ENCODE assay signal across 24 cellular contexts in genomic region chr12:77640356-77640755, GRCh38.
DNase-seq lines count a peak whose midpoint lies in the region; ATAC-seq, FAIRE-seq and TF ChIP-seq lines count a peak whose summit lies in the region.
"Had no signal": no experiment of that assay in that cellular context is flagged by ENCODE, and none has a peak within 500 bp of the region (broad histone marks: within the 10 kb centered on the region; RNA-seq: fewer than 3 reads in every experiment).

No MANE protein-coding gene starts in this region.

- TF ChIP-seq EP300 in SK-N-SH (IDR thresholded peaks at IDR 0.05; ENCODE audit: borderline replicate concordance in 1 of 2, low read depth in 1 of 2, low read length in 1 of 2) = no peak
- TF ChIP-seq EP300 in H1 (IDR thresholded peaks at IDR 0.05; ENCODE audit: borderline replicate concordance in 1 of 2, low read depth in 2 of 2, low read length in 2 of 2) = no peak

- H3K9me3 ChIP-seq in SK-N-SH = no peaks in the 10 kb centered on the region
- no peaks in the 10 kb centered on the region for H3K9me3 ChIP-seq in IMR-90 (ENCODE audit: control insufficient read depth, insufficient read depth, low read length)
- no peaks in the 10 kb centered on the region for H3K9me3 ChIP-seq in H1 (ENCODE audit: insufficient read depth in 2 of 2, low read depth in 1 of 2, low read length in 1 of 2)
- H3K9me3 ChIP-seq: BE2C; BLaER1 treated with 17β-estradiol and CSF1 and Interleukin-3, amounts not matched to agents 10 nM and 100 nM had no signal

- TF ChIP-seq CTCF in SK-N-SH (IDR thresholded peaks at IDR 0.05) (no peak), IMR-90 (conservative IDR thresholded peaks at IDR 0.05; ENCODE audit: low read depth, low read length) (no peak), H1 (IDR thresholded peaks at IDR 0.05; ENCODE audit: control extremely low read depth in 1 of 3, insufficient read depth in 1 of 3, low read depth in 1 of 3, low read length in 3 of 3) (no peak)

- H2BK5ac ChIP-seq in IMR-90 (ENCODE audit: low read depth, low read length, poor library complexity, severe bottlenecking) (no peak overlapping the region), H1 (ENCODE audit: low read depth, low read length) (no peak overlapping the region)

- H3K27me3 ChIP-seq in SK-N-SH (ENCODE audit: insufficient read depth) (no peaks in the 10 kb centered on the region), IMR-90 (ENCODE audit: control insufficient read depth, insufficient read depth, low read length) (peaks cover 2% of the 10 kb centered on the region; the same call in 1 of the 2 replicates), H1 (replicated peaks in 1 of 4; ENCODE audit: control insufficient read depth in 3 of 4, extremely low read depth in 1 of 4, insufficient read depth in 3 of 4, low read length in 3 of 4) (no peaks in the 10 kb centered on the region)
- H3K27me3 ChIP-seq: BE2C; BLaER1 treated with 17β-estradiol and CSF1 and Interleukin-3, amounts not matched to agents 10 nM and 100 nM had no signal

- POLR2A ChIA-PET in SK-N-SH (lab: Yijun Ruan, JAX) (no interaction called here), IMR-90 (lab: Charles Lee; ENCODE audit: unreplicated experiment) (no interaction called here), H1 (lab: Charles Lee; ENCODE audit: partially characterized antibody) (no interaction called here)

- H3K79me1 ChIP-seq in IMR-90 (ENCODE audit: low read depth in 1 of 2, low read length in 2 of 2) = no peaks in the 10 kb centered on the region
- no peaks in the 10 kb centered on the region for H3K79me1 ChIP-seq in H1 (ENCODE audit: low read depth, low read length)

- H2BK12ac ChIP-seq in H1 (ENCODE audit: low read depth, low read length) = no peak overlapping the region

- TF ChIP-seq RAD21 in SK-N-SH (IDR thresholded peaks at IDR 0.05; ENCODE audit: low read length) = no peak
- TF ChIP-seq RAD21 in IMR-90 (IDR thresholded peaks at IDR 0.05; ENCODE audit: low read length) = no peak
- no peak for TF ChIP-seq RAD21 in H1 (IDR thresholded peaks at IDR 0.05 in 1 of 2, conservative IDR thresholded peaks at IDR 0.05 in 1 of 2; ENCODE audit: low read depth in 2 of 2, low read length in 2 of 2)

- intact Hi-C loops in IMR-90 (cut with micrococcal nuclease) = no loop called here

- no peak overlapping the region for H3K23ac ChIP-seq in IMR-90 (ENCODE audit: low read depth, low read length)
- no peak overlapping the region for H3K23ac ChIP-seq in H1 (ENCODE audit: insufficient read length)

- H2BK120ac ChIP-seq in IMR-90 (ENCODE audit: low read depth, low read length) (no peak overlapping the region), H1 (replicated peaks; ENCODE audit: low read depth, low read length) (no peak overlapping the region)

- H3K18ac ChIP-seq in IMR-90 (ENCODE audit: low read depth, low read length) (no peak overlapping the region), H1 (ENCODE audit: extremely low read depth, low read length) (no peak overlapping the region)

- H3K4me3 ChIP-seq in SK-N-SH (ENCODE audit: low read depth in 2 of 2, low read length in 1 of 2) (no peak overlapping the region), IMR-90 (ENCODE audit: insufficient read depth, low read depth, low read length) (no peak overlapping the region), H1 (ENCODE audit: extremely low read depth in 1 of 4, insufficient read depth in 2 of 4, low read depth in 3 of 4, low read length in 4 of 4) (no peak overlapping the region)
- H3K4me3 ChIP-seq: BLaER1 treated with 17β-estradiol and CSF1 and Interleukin-3, amounts not matched to agents 10 nM and 100 nM; GM12878 had no signal

- no peak overlapping the region for H3K4me2 ChIP-seq in SK-N-SH
- no peak overlapping the region for H3K4me2 ChIP-seq in IMR-90 (ENCODE audit: low read depth, low read length)
- no peak overlapping the region for H3K4me2 ChIP-seq in H1 (ENCODE audit: insufficient read depth in 1 of 2, low read depth in 2 of 2, low read length in 2 of 2)

- no peak overlapping the region for H3K14ac ChIP-seq in IMR-90 (replicated peaks; ENCODE audit: low read depth, low read length)
- H3K14ac ChIP-seq in H1 (ENCODE audit: insufficient read length) = no peak overlapping the region

- H3K4ac ChIP-seq in IMR-90 (ENCODE audit: low read depth, low read length) = no peak overlapping the region
- no peak overlapping the region for H3K4ac ChIP-seq in H1 (replicated peaks; ENCODE audit: insufficient read length, low read depth, low read length)

- TF ChIP-seq POLR2A in IMR-90 (IDR thresholded peaks at IDR 0.05; ENCODE audit: low read depth, low read length) = no peak
- TF ChIP-seq POLR2A in H1 (IDR thresholded peaks at IDR 0.05; ENCODE audit: control extremely low read depth in 1 of 2, low read depth in 2 of 2, low read length in 2 of 2) = no peak

- DNase-seq in SK-N-SH (no peak), IMR-90 (no peak), H1 (ENCODE audit: low read depth in 1 of 2, low spot score in 2 of 2) (no peak), kidney glomerular epithelial cell (lab: John Stamatoyannopoulos, UW) (no peak), SHP77 (lab: John Stamatoyannopoulos, UW) (no peak)
- DNase-seq: ACHN; AML-193; BE2C; CD4-positive, alpha-beta T cell; CD8-positive, alpha-beta memory T cell; DMS 273 treated with DMSO at 0.1 percent for 48 hours; DMS79; EL; GDM1; GOT3; H7; HCEC 1CT had no signal

- FAIRE-seq in H1 (lab: Jason Lieb, UNC) = no peak
- FAIRE-seq: A204.1, D721Med, GM12878, GM19239 had no signal

- H4K20me1 ChIP-seq in SK-N-SH (ENCODE audit: insufficient read depth) (no peaks in the 10 kb centered on the region), IMR-90 (ENCODE audit: insufficient read depth, low read length) (no peaks in the 10 kb centered on the region), H1 (replicated peaks in 1 of 2; ENCODE audit: control insufficient read depth in 1 of 2, insufficient read depth in 2 of 2, low read length in 2 of 2) (no peaks in the 10 kb centered on the region)
- H4K20me1 ChIP-seq: BLaER1 treated with 17β-estradiol and CSF1 and Interleukin-3, amounts not matched to agents 10 nM and 100 nM had no signal

- H2BK15ac ChIP-seq in IMR-90 (ENCODE audit: low read depth, low read length) (no peak overlapping the region), H1 (ENCODE audit: low read length) (no peak overlapping the region)

- H4K91ac ChIP-seq in IMR-90 (ENCODE audit: insufficient read depth, low read depth, low read length) (no peak overlapping the region), H1 (replicated peaks; ENCODE audit: insufficient read length, low read length) (no peak overlapping the region)

- no peaks in the 10 kb centered on the region for H3K23me2 ChIP-seq in H1 (ENCODE audit: low read depth, low read length)

- H2AFZ ChIP-seq in SK-N-SH (ENCODE audit: low read depth) (no peak overlapping the region), IMR-90 (replicated peaks; ENCODE audit: low read length, poor library complexity) (no peak overlapping the region), H1 (ENCODE audit: low read length) (no peak overlapping the region)

- no peak overlapping the region for H2AK9ac ChIP-seq in IMR-90 (replicated peaks; ENCODE audit: low read depth, low read length, poor library complexity)

- H3K27ac ChIP-seq in SK-N-SH (ENCODE audit: low read depth in 2 of 2, low read length in 1 of 2) (no peak overlapping the region), IMR-90 (ENCODE audit: insufficient read depth, low read length) (no peak overlapping the region), H1 (ENCODE audit: low read depth, low read length) (no peak overlapping the region)
- H3K27ac ChIP-seq: 22Rv1; BLaER1 treated with 17β-estradiol and CSF1 and Interleukin-3, amounts not matched to agents 10 nM and 100 nM had no signal

- no peak overlapping the region for H2BK20ac ChIP-seq in IMR-90 (ENCODE audit: low read depth, low read length)
- no peak overlapping the region for H2BK20ac ChIP-seq in H1 (ENCODE audit: low read length)

- in situ Hi-C loops in IMR-90 (cut with MboI; ENCODE audit: low sequenced_read_pairs) = no loop called here

- H3K56ac ChIP-seq in IMR-90 (ENCODE audit: extremely low read depth, insufficient read depth, low read length) (no peak overlapping the region), H1 (replicated peaks; ENCODE audit: insufficient read length, low read depth, low read length) (peak overlapping the region; percentile 65)

- ATAC-seq in SK-N-SH treated with all-trans-retinoic acid at 6 μM for 48 hours (peak; percentile 20; the same call in 2 of the 3 replicates), IMR-90 (ENCODE audit: low read depth) (no peak)
- ATAC-seq: GM12878 had no signal

- H3K9me1 ChIP-seq in IMR-90 (ENCODE audit: insufficient read depth, low read length) = no peaks in the 10 kb centered on the region

- CTCF ChIA-PET in SK-N-SH (lab: Yijun Ruan, JAX) = no interaction called here
- CTCF ChIA-PET in IMR-90 (lab: Yijun Ruan, JAX) = no interaction called here
- CTCF ChIA-PET in H1 (lab: Charles Lee; ENCODE audit: partially characterized antibody) = interaction anchor here (0.6 kb wide), 1 partner anchor 220 kb away, joined by 3 read pairs; no protein-coding TSS in a partner anchor

- H3K79me2 ChIP-seq in SK-N-SH (ENCODE audit: insufficient read depth) (no peaks in the 10 kb centered on the region), H1 (ENCODE audit: control insufficient read depth in 1 of 2, insufficient read depth in 2 of 2, low read length in 2 of 2) (no peaks in the 10 kb centered on the region)

- H3K36me3 ChIP-seq in SK-N-SH (replicated peaks in 1 of 2; ENCODE audit: control insufficient read depth in 1 of 2, insufficient read depth in 2 of 2, low read length in 1 of 2) = no peaks in the 10 kb centered on the region
- H3K36me3 ChIP-seq in IMR-90 (ENCODE audit: control insufficient read depth, insufficient read depth, low read length) = no peaks in the 10 kb centered on the region
- no peaks in the 10 kb centered on the region for H3K36me3 ChIP-seq in H1 (ENCODE audit: control insufficient read depth in 2 of 4, insufficient read depth in 4 of 4, low read length in 3 of 4)
- H3K36me3 ChIP-seq: BE2C; BLaER1 treated with 17β-estradiol and CSF1 and Interleukin-3, amounts not matched to agents 10 nM and 100 nM had no signal

- H3K9ac ChIP-seq in SK-N-SH = no peak overlapping the region
- H3K9ac ChIP-seq in IMR-90 (ENCODE audit: low read depth, low read length) = no peak overlapping the region
- no peak overlapping the region for H3K9ac ChIP-seq in H1 (replicated peaks in 1 of 4; ENCODE audit: extremely low read depth in 1 of 4, low read depth in 3 of 4, low read length in 3 of 4)
- H3K9ac ChIP-seq: BLaER1 treated with 17β-estradiol and CSF1 and Interleukin-3, amounts not matched to agents 10 nM and 100 nM had no signal

- no peak overlapping the region for H2AK5ac ChIP-seq in IMR-90 (ENCODE audit: low read depth, low read length)
- H2AK5ac ChIP-seq in H1 (ENCODE audit: low read depth, low read length) = no peak overlapping the region

- H3K9me2 ChIP-seq in SK-N-SH = no peaks in the 10 kb centered on the region

- H3K4me1 ChIP-seq in SK-N-SH (ENCODE audit: control insufficient read depth in 1 of 2, insufficient read depth in 2 of 2, low read depth in 1 of 2, low read length in 1 of 2) (no peaks in the 10 kb centered on the region), IMR-90 (ENCODE audit: control insufficient read depth, insufficient read depth, low read length) (no peaks in the 10 kb centered on the region), H1 (replicated peaks in 1 of 4; ENCODE audit: control insufficient read depth in 3 of 4, insufficient read depth in 4 of 4, low read length in 3 of 4) (peaks cover 0 to 5% (median 0%) of the 10 kb centered on the region in 4 experiments; a peak in 2 of 7 replicates)
- H3K4me1 ChIP-seq: BE2C had no signal

- no TSS peak for BruUV-seq in IMR-90 (replicated peaks; lab: Mats Ljungman, UMichigan)

- H4K8ac ChIP-seq in IMR-90 (ENCODE audit: low read depth in 2 of 2, low read length in 2 of 2) (no peak overlapping the region), H1 (ENCODE audit: extremely low read depth, insufficient read depth, low read length) (no peak overlapping the region)

- H4K5ac ChIP-seq in IMR-90 (ENCODE audit: low read depth, low read length) (no peak overlapping the region), H1 (ENCODE audit: insufficient read length, low read depth, low read length) (no peak overlapping the region)

- dilution Hi-C loops in IMR-90 (cut with HindIII; ENCODE audit: low sequenced_read_pairs, unreplicated experiment) = no loop called here

- H3F3A ChIP-seq in SK-N-SH (replicated peaks; ENCODE audit: insufficient read depth) = peaks cover 12% of the 10 kb centered on the region
